ENCODE assay signal across 19 cellular contexts in the genomic region with DNA sequence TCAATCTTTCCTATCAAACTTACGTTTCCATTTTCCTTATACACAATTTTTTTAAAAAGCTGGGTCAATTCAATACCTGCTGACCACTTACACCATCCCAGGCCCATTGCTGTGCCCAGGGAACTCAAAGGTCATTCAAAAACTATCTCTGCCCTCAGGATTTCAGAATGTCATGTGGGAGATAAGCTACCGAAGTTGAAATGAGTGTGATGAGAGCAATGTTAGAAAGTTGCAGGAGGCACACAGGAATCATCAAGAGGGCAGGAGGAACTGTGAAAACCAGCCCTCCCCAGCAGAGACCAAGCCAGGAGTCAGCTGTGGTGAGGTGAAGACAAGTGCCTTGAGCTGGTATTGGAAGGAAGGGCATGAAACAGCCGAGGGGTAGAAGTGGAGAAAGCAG.
"Had no signal": no experiment of that assay in that cellular context is flagged by ENCODE, and none has a peak within 500 bp of the region (broad histone marks: within the 10 kb centered on the region; RNA-seq: fewer than 3 reads in every experiment).

No MANE protein-coding gene starts in this region.

- H3K27me3 ChIP-seq: sigmoid colon, transverse colon had no signal

- H3K4me1 ChIP-seq: sigmoid colon, transverse colon had no signal

- DNase-seq: activated CD4-positive, alpha-beta T cell treated with anti-CD3 and anti-CD28 coated beads, Interleukin-2, amount 10 ng/mL, durations not matched to agents 7 days and 5 days; activated CD8-positive, alpha-beta memory T cell treated with anti-CD3 and anti-CD28 coated beads, Interleukin-2, amount 10 ng/mL, durations not matched to agents 7 days and 5 days; activated CD8-positive, alpha-beta T cell treated with anti-CD3 and anti-CD28 coated beads for 36 hours; activated effector memory CD4-positive, alpha-beta T cell treated with anti-CD3 and anti-CD28 coated beads, Interleukin-2, amount 50 U/mL, for 16 hours; activated naive CD4-positive, alpha-beta T cell treated with anti-CD3 and anti-CD28 coated beads, Interleukin-2, amount 10 ng/mL, durations not matched to agents 7 days and 5 days; activated T-cell treated with anti-CD3 and anti-CD28 coated beads for 4 hours; caudate nucleus; dermis blood vessel endothelial cell; effector CD8-positive, alpha-beta T cell; foreskin melanocyte; left colon; sigmoid colon; stimulated activated CD4-positive, alpha-beta T cell treated with anti-CD3 and anti-CD28 coated beads, Interleukin-2, amount 100 ng/mL, for 48 hours; stimulated activated CD8-positive, alpha-beta memory T cell treated with anti-CD3 and anti-CD28 coated beads, Interleukin-4, amount 100 ng/mL, for 48 hours; stimulated activated naive B cell treated with anti-CD40 and anti-IgM and Interleukin-4, amounts not matched to agents 10 μg/mL and 1 μg/mL and 100 μg/mL, for 72 hours; SW 1271; T-helper 17 cell; transverse colon had no signal

- H3K36me3 Mint-ChIP-seq: activated CD8-positive, alpha-beta memory T cell treated with anti-CD3 and anti-CD28 coated beads, Interleukin-2, amount 10 ng/mL, durations not matched to agents 7 days and 5 days; activated naive CD4-positive, alpha-beta T cell treated with anti-CD3 and anti-CD28 coated beads, Interleukin-2, amount 10 ng/mL, durations not matched to agents 7 days and 5 days; natural killer cell treated with Interleukin-12 subunit alpha and Interleukin-12 subunit beta and Interleukin-15 and Interleukin-18, amount 100 ng/mL, for 72 hours; stimulated activated naive B cell treated with anti-CD40 and anti-IgM and Interleukin-4, amounts not matched to agents 10 μg/mL and 1 μg/mL and 100 μg/mL, for 72 hours had no signal

- H3K27ac Mint-ChIP-seq: activated CD4-positive, alpha-beta T cell treated with anti-CD3 and anti-CD28 coated beads, Interleukin-2, amount 10 ng/mL, durations not matched to agents 7 days and 5 days; activated CD8-positive, alpha-beta memory T cell treated with anti-CD3 and anti-CD28 coated beads, Interleukin-2, amount 10 ng/mL, durations not matched to agents 7 days and 5 days; activated CD8-positive, alpha-beta T cell treated with anti-CD3 and anti-CD28 coated beads for 36 hours; activated naive CD4-positive, alpha-beta T cell treated with anti-CD3 and anti-CD28 coated beads, Interleukin-2, amount 10 ng/mL, durations not matched to agents 7 days and 5 days; natural killer cell treated with Interleukin-12 subunit alpha and Interleukin-12 subunit beta and Interleukin-15 and Interleukin-18, amount 100 ng/mL, for 72 hours; stimulated activated naive B cell treated with anti-CD40 and anti-IgM and Interleukin-4, amounts not matched to agents 10 μg/mL and 1 μg/mL and 100 μg/mL, for 72 hours; T-helper 17 cell had no signal

- H3K4me3 ChIP-seq: sigmoid colon, transverse colon had no signal

- H3K9me3 ChIP-seq: sigmoid colon, transverse colon had no signal

- H3K4me1 Mint-ChIP-seq: activated CD4-positive, alpha-beta T cell treated with anti-CD3 and anti-CD28 coated beads, Interleukin-2, amount 10 ng/mL, durations not matched to agents 7 days and 5 days; activated CD8-positive, alpha-beta memory T cell treated with anti-CD3 and anti-CD28 coated beads, Interleukin-2, amount 10 ng/mL, durations not matched to agents 7 days and 5 days; activated naive CD4-positive, alpha-beta T cell treated with anti-CD3 and anti-CD28 coated beads, Interleukin-2, amount 10 ng/mL, durations not matched to agents 7 days and 5 days; stimulated activated naive B cell treated with anti-CD40 and anti-IgM and Interleukin-4, amounts not matched to agents 10 μg/mL and 1 μg/mL and 100 μg/mL, for 72 hours; T-helper 17 cell had no signal

- H3K27ac ChIP-seq: sigmoid colon, transverse colon had no signal

- H3K27me3 Mint-ChIP-seq: activated CD4-positive, alpha-beta T cell treated with anti-CD3 and anti-CD28 coated beads, Interleukin-2, amount 10 ng/mL, durations not matched to agents 7 days and 5 days; activated naive CD4-positive, alpha-beta T cell treated with anti-CD3 and anti-CD28 coated beads, Interleukin-2, amount 10 ng/mL, durations not matched to agents 7 days and 5 days had no signal

- ATAC-seq: activated CD8-positive, alpha-beta memory T cell treated with anti-CD3 and anti-CD28 coated beads, Interleukin-2, amount 10 ng/mL, durations not matched to agents 7 days and 5 days; activated CD8-positive, alpha-beta T cell treated with anti-CD3 and anti-CD28 coated beads for 36 hours; left colon; natural killer cell treated with Interleukin-12 subunit alpha and Interleukin-12 subunit beta and Interleukin-15 and Interleukin-18, amount 100 ng/mL, for 72 hours; stimulated activated naive B cell treated with anti-CD40 and anti-IgM and Interleukin-4, amounts not matched to agents 10 μg/mL and 1 μg/mL and 100 μg/mL, for 72 hours; T-helper 17 cell had no signal

- H3K36me3 ChIP-seq: sigmoid colon, transverse colon had no signal

- H3K9me3 Mint-ChIP-seq: activated CD4-positive, alpha-beta T cell treated with anti-CD3 and anti-CD28 coated beads, Interleukin-2, amount 10 ng/mL, durations not matched to agents 7 days and 5 days; activated CD8-positive, alpha-beta T cell treated with anti-CD3 and anti-CD28 coated beads for 36 hours; stimulated activated naive B cell treated with anti-CD40 and anti-IgM and Interleukin-4, amounts not matched to agents 10 μg/mL and 1 μg/mL and 100 μg/mL, for 72 hours had no signal

- H3K4me3 Mint-ChIP-seq: activated CD4-positive, alpha-beta T cell treated with anti-CD3 and anti-CD28 coated beads, Interleukin-2, amount 10 ng/mL, durations not matched to agents 7 days and 5 days; activated CD8-positive, alpha-beta memory T cell treated with anti-CD3 and anti-CD28 coated beads, Interleukin-2, amount 10 ng/mL, durations not matched to agents 7 days and 5 days; activated CD8-positive, alpha-beta T cell treated with anti-CD3 and anti-CD28 coated beads for 36 hours; activated naive CD4-positive, alpha-beta T cell treated with anti-CD3 and anti-CD28 coated beads, Interleukin-2, amount 10 ng/mL, durations not matched to agents 7 days and 5 days; natural killer cell treated with Interleukin-12 subunit alpha and Interleukin-12 subunit beta and Interleukin-15 and Interleukin-18, amount 100 ng/mL, for 72 hours; stimulated activated naive B cell treated with anti-CD40 and anti-IgM and Interleukin-4, amounts not matched to agents 10 μg/mL and 1 μg/mL and 100 μg/mL, for 72 hours; T-helper 17 cell had no signal
